Comparison of ENCODE assay signal across 8 cellular contexts in genomic region chr11:15629690-15630321, GRCh38.
DNase-seq lines count a peak whose midpoint lies in the region; ATAC-seq and TF ChIP-seq lines count a peak whose summit lies in the region.

No MANE protein-coding gene starts in this region.

- H3K27ac Mint-ChIP-seq in glutamatergic neuron (ENCODE audit: unreplicated experiment) = no peak overlapping the region

- H3K4me3 ChIP-seq in OCI-LY7 (ENCODE audit: low read depth, low read length, poor library complexity, severe bottlenecking) = no peak overlapping the region
- no peak overlapping the region for H3K4me3 ChIP-seq in aorta (ENCODE audit: low read length in 2 of 2)

- H3K4me2 ChIP-seq in OCI-LY7 (ENCODE audit: low read length) = no peak overlapping the region

- ATAC-seq in aorta (ENCODE audit: low FRiP score) (peak; percentile 58), HG03097 (IDR thresholded peaks at IDR 0.05; ENCODE audit: low FRiP score, unreplicated experiment) (no peak)

- CTCF ChIA-PET in OCI-LY7 (lab: Charles Lee; ENCODE audit: unreplicated experiment) = interaction anchor here (0.6 kb wide), 1 partner anchor 26 kb away, joined by 3 read pairs; no protein-coding TSS in a partner anchor

- no peaks in the 10 kb centered on the region for H3K4me1 ChIP-seq in OCI-LY7 (ENCODE audit: insufficient read depth, low read length, poor library complexity, severe bottlenecking)
- no peaks in the 10 kb centered on the region for H3K4me1 ChIP-seq in aorta (ENCODE audit: control insufficient read depth in 1 of 2, insufficient read depth in 2 of 2, low read length in 2 of 2)

- no peaks in the 10 kb centered on the region for H4K20me1 ChIP-seq in OCI-LY7 (ENCODE audit: insufficient read depth, low read length)

- peaks cover 2% of the 10 kb centered on the region for H3K27me3 Mint-ChIP-seq in glutamatergic neuron (ENCODE audit: unreplicated experiment)

- H3K36me3 Mint-ChIP-seq in glutamatergic neuron (ENCODE audit: unreplicated experiment) = no peaks in the 10 kb centered on the region

- H3K9me3 ChIP-seq in OCI-LY7 (ENCODE audit: low read length) (no peaks in the 10 kb centered on the region), aorta (ENCODE audit: control insufficient read depth, low read length) (no peaks in the 10 kb centered on the region)

- H3K27ac ChIP-seq in OCI-LY7 (ENCODE audit: low read depth, low read length, poor library complexity, severe bottlenecking) (no peak overlapping the region), aorta (ENCODE audit: low read depth in 1 of 2, low read length in 2 of 2) (no peak overlapping the region)

- H3K79me2 ChIP-seq in OCI-LY7 (ENCODE audit: insufficient read depth, low read depth, low read length) = no peaks in the 10 kb centered on the region

- WGBS in aorta, 2 donors = 57 to 68% methylated on average over 6 of the region's 6 CpGs

- no peaks in the 10 kb centered on the region for H3K4me1 Mint-ChIP-seq in glutamatergic neuron (ENCODE audit: low read depth, unreplicated experiment)

- no peaks in the 10 kb centered on the region for H3K9me3 Mint-ChIP-seq in glutamatergic neuron (ENCODE audit: unreplicated experiment)

- no peak overlapping the region for H3K4me3 Mint-ChIP-seq in glutamatergic neuron (ENCODE audit: unreplicated experiment)

- H3K9me2 ChIP-seq in OCI-LY7 (ENCODE audit: insufficient read depth, low read length) = no peaks in the 10 kb centered on the region

- TF ChIP-seq CTCF in OCI-LY7 (conservative IDR thresholded peaks at IDR 0.05; ENCODE audit: low read length) (peak; percentile 59), glutamatergic neuron (IDR thresholded peaks at IDR 0.05; ENCODE audit: partially characterized antibody, unreplicated experiment) (peak; percentile 22)

- intact Hi-C loops in OCI-LY7 (cut with micrococcal nuclease; ENCODE audit: unreplicated experiment) (no loop called here), aorta (cut with DNase I) (no loop called here)

- peak; percentile 20 for DNase-seq in stimulated activated CD4-positive, alpha-beta T cell treated with anti-CD3 and anti-CD28 coated beads, Interleukin-15, amount 100 ng/mL, for 24 hours
- no peak for DNase-seq in stimulated activated CD4-positive, alpha-beta T cell treated with anti-CD3 and anti-CD28 coated beads, Interleukin-4, amount 100 ng/mL, for 1 hour
- DNase-seq in OCI-LY7 (ENCODE audit: low spot score) = peak; percentile 11
- DNase-seq in glutamatergic neuron = peak; percentile 59
- DNase-seq in aorta = peak in 1 of 2 donors; percentile 58
- DNase-seq in AG20443 (ENCODE audit: low spot score) = no peak
- no peak for DNase-seq in C1 segment of cervical spinal cord (lab: John Stamatoyannopoulos, UW)

- H2AFZ ChIP-seq in OCI-LY7 (ENCODE audit: low read length) = no peak overlapping the region

- POLR2A ChIA-PET in OCI-LY7 (lab: Charles Lee) = interaction anchor here (0.6 to 1.4 kb wide), 2 partner anchors 18 to 915 kb away, joined by 3 to 4 read pairs; no protein-coding TSS in a partner anchor

- no peaks in the 10 kb centered on the region for H3K27me3 ChIP-seq in aorta (ENCODE audit: control insufficient read depth in 1 of 2, insufficient read depth in 2 of 2, low read length in 1 of 2)

- no TSS peak for BruUV-seq in OCI-LY7 (replicated peaks; lab: Mats Ljungman, UMichigan)

- no peaks in the 10 kb centered on the region for H3K36me3 ChIP-seq in OCI-LY7 (ENCODE audit: insufficient read depth, low read length)
- H3K36me3 ChIP-seq in aorta (ENCODE audit: control insufficient read depth in 1 of 2, insufficient read depth in 2 of 2, low read length in 1 of 2) = no peaks in the 10 kb centered on the region

Comparison
In these comparisons a context has a peak if more than half of its experiments do, and no peak if none do; other contexts are left out.
1. DNase-seq: peak in stimulated activated CD4-positive, alpha-beta T cell treated with anti-CD3 and anti-CD28 coated beads, Interleukin-15, amount 100 ng/mL, for 24 hours (single experiment), OCI-LY7 (single experiment) and glutamatergic neuron (single experiment); none in stimulated activated CD4-positive, alpha-beta T cell treated with anti-CD3 and anti-CD28 coated beads, Interleukin-4, amount 100 ng/mL, for 1 hour (single experiment), AG20443 (single experiment) and C1 segment of cervical spinal cord (0 of 14).